9 cellular contexts compared by ENCODE assay signal in the genomic region with DNA sequence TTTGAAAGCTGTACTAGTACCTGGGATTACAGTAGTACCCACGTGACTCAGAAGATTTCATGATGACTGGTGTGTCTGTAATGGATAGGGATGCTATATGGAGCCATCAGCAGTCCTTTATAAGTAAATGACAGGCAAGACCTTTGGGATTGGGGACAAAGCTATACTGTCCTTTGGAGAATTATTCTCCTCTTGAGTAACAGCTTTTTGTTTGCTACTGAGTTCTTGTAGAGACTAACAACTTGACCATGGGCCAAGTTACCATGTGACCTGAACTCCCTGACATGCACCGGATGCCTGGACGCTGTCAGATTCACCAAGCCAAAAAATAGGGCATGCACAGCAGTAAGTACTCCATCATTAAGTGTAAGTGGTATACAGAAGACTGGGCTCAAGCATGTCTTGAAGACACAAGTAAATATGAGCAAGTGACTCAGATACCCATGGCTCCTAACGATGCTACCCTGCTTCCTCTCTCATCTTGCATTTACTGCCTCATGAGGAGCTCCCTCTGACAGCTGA. TPM values are rescaled to one million over a fixed set of nuclear protein-coding genes. Genes with fewer than 3 reads are reported as not detected.
DNase-seq lines count a peak whose midpoint lies in the region; ATAC-seq and TF ChIP-seq lines count a peak whose summit lies in the region.
"Had no signal": no experiment of that assay in that cellular context is flagged by ENCODE, and none has a peak within 500 bp of the region (broad histone marks: within the 10 kb centered on the region; RNA-seq: fewer than 3 reads in every experiment).

No MANE protein-coding gene starts in this region.

- H3K36me3 Mint-ChIP-seq in nephron (ENCODE audit: low read depth): peaks cover 7% of the 10 kb centered on the region

- in situ Hi-C loops in SK-MEL-5 (cut with HindIII; ENCODE audit: low pct_unique_long_range_greater_than_20kb, low sequenced_read_pairs): no loop called here

- TF ChIP-seq CTCF in nephron (IDR thresholded peaks at IDR 0.05; ENCODE audit: unreplicated experiment in 3 of 3) (no peak), MM.1S (IDR thresholded peaks at IDR 0.05; ENCODE audit: low read length) (no peak)

- H3K79me2 ChIP-seq in MM.1S (ENCODE audit: low read length): peaks cover 99% of the 10 kb centered on the region

- ATAC-seq in HG03196 (IDR thresholded peaks at IDR 0.05; ENCODE audit: unreplicated experiment): no peak

- H3K27ac Mint-ChIP-seq in nephron: peak overlapping the region in 2 of 3 experiments; percentile 10 to 32

- no peaks in the 10 kb centered on the region for H3K4me1 ChIP-seq in MM.1S (ENCODE audit: low read length)

- H3K27ac ChIP-seq in MM.1S (ENCODE audit: low read length): no peak overlapping the region

- no peaks in the 10 kb centered on the region for H3K9me3 Mint-ChIP-seq in nephron

- H3K4me2 ChIP-seq in MM.1S (ENCODE audit: low read depth, low read length): no peak overlapping the region

- no peak overlapping the region for H3K4me3 ChIP-seq in MM.1S (ENCODE audit: low read length)

- DNase-seq in AG08396 (ENCODE audit: low spot score) (peak; percentile 23), SK-MEL-5 (ENCODE audit: low read depth, low spot score) (peak; percentile 31), foreskin melanocyte (peak; percentile 86), MM.1S (no peak), LoVo (ENCODE audit: low spot score) (no peak)
- DNase-seq in stimulated activated naive CD4-positive, alpha-beta T cell treated with Interleukin-2 at 50 U/mL for 16 hours (lab: John Stamatoyannopoulos, UW): no peak
- DNase-seq: NCI-H1417 treated with DMSO at 0.1 percent for 48 hours had no signal

- no peaks in the 10 kb centered on the region for H3K9me3 ChIP-seq in MM.1S (replicated peaks; ENCODE audit: insufficient read depth, low read length)

- H2AFZ ChIP-seq in MM.1S (ENCODE audit: low read length): no peak overlapping the region

- no peaks in the 10 kb centered on the region for H3F3A ChIP-seq in MM.1S (ENCODE audit: insufficient read depth, low read length)

- peaks cover 9% of the 10 kb centered on the region; the same call in 1 of the 2 replicates for H4K20me1 ChIP-seq in MM.1S (ENCODE audit: insufficient read depth, low read length)

- no peaks in the 10 kb centered on the region for H3K36me3 ChIP-seq in MM.1S (replicated peaks; ENCODE audit: insufficient read depth, low read length)

- H3K4me1 Mint-ChIP-seq in nephron: peaks cover 15% of the 10 kb centered on the region

- H3K27me3 Mint-ChIP-seq in nephron (ENCODE audit: low read depth): no peaks in the 10 kb centered on the region

- no peak overlapping the region for H3K9ac ChIP-seq in MM.1S (ENCODE audit: low read length)

- H3K27me3 ChIP-seq in MM.1S (replicated peaks; ENCODE audit: insufficient read depth, low read length): no peaks in the 10 kb centered on the region

- no peaks in the 10 kb centered on the region for H3K9me2 ChIP-seq in MM.1S (replicated peaks; ENCODE audit: insufficient read depth, low read length)

- no peak overlapping the region for H3K4me3 Mint-ChIP-seq in nephron

RNA-seq across cellular contexts. Expression of gene SEC11A, which starts 12.9 kb away (rescaled TPM):
- total RNA-seq in SK-MEL-5 (2014; rRNA removed; shearing (Covaris generic)): 276 and 279 TPM in 2 replicates
- polyA plus RNA-seq in SK-MEL-5 (2015; cell fraction: cytosol; rRNA removed): 184 and 205 TPM in 2 replicates
- polyA plus RNA-seq in SK-MEL-5 (2015; cell fraction: nucleus; rRNA removed): 27.3 and 27.4 TPM in 2 replicates

RNA-seq across cellular contexts. Expression of gene NMB, which starts 45.0 kb away (rescaled TPM):
- total RNA-seq in SK-MEL-5 (2014; rRNA removed; shearing (Covaris generic)): 2.5 and 5.4 TPM in 2 replicates
- polyA plus RNA-seq in SK-MEL-5 (2015; cell fraction: cytosol; rRNA removed): 2.4 and 3.7 TPM in 2 replicates
- 0.33 TPM in 1 of 2 replicates, not detected in the other for polyA plus RNA-seq in SK-MEL-5 (2015; cell fraction: nucleus; rRNA removed)

RNA-seq across cellular contexts. Expression of gene ZNF592, which starts 45.4 kb away (rescaled TPM):
- total RNA-seq in SK-MEL-5 (2014; rRNA removed; shearing (Covaris generic)): 4.5 and 6.8 TPM in 2 replicates
- polyA plus RNA-seq in SK-MEL-5 (2015; cell fraction: cytosol; rRNA removed): 12.9 and 17.1 TPM in 2 replicates
- polyA plus RNA-seq in SK-MEL-5 (2015; cell fraction: nucleus; rRNA removed): 9.3 and 14.9 TPM in 2 replicates

RNA-seq across cellular contexts. Expression of gene WDR73, which starts 48.9 kb away (rescaled TPM):
- total RNA-seq in SK-MEL-5 (2014; rRNA removed; shearing (Covaris generic)): 31.5 and 32.0 TPM in 2 replicates
- polyA plus RNA-seq in SK-MEL-5 (2015; cell fraction: cytosol; rRNA removed): 21.2 and 23.1 TPM in 2 replicates
- 116 and 133 TPM in 2 replicates for polyA plus RNA-seq in SK-MEL-5 (2015; cell fraction: nucleus; rRNA removed)

Comparison
In these comparisons a context has a peak if more than half of its experiments do, and no peak if none do; other contexts are left out.
1. DNase-seq: peak in AG08396 (single experiment), SK-MEL-5 (single experiment) and foreskin melanocyte (single experiment); none in MM.1S (single experiment), stimulated activated naive CD4-positive, alpha-beta T cell treated with Interleukin-2 at 50 U/mL for 16 hours (single experiment) and LoVo (single experiment).